In the genomic region with DNA sequence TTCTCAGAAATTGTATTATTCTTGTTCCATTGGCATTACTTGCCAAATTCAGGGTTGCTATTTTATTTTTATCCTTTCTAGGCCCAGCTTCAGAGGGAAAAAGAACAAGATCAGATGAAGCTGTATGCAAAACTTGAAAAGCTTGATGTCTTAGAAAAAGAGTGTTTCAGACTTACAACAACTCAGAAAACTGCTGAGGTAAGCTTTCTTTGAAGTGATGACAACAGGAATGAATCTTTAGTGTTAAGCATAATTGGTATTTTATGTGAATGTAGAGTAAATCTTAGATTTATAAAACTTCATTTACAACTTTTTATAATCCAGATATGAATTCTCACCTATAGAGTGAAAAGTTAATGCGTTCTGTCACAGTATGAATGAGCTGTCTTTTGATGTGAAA, we compare ENCODE assay signal across 2 cellular contexts.
TF ChIP-seq lines count a peak whose summit lies in the region.

No MANE protein-coding gene starts in this region.

TF ChIP-seq in IMR-90, 13 proteins besides CTCF, POLR2A, EP300 and RAD21:
- TF ChIP-seq CEBPB (IDR thresholded peaks at IDR 0.05; ENCODE audit: low read depth, low read length) (no peak), ELK1 (IDR thresholded peaks at IDR 0.05; ENCODE audit: borderline replicate concordance, low read depth, low read length) (no peak), MAFK (IDR thresholded peaks at IDR 0.05; ENCODE audit: low read depth, low read length) (peak; percentile 98)

TF ChIP-seq in H1, 55 proteins besides CTCF, POLR2A, EP300 and RAD21:
- TF ChIP-seq NRF1 (IDR thresholded peaks at IDR 0.05; ENCODE audit: low read depth, low read length) (no peak), MAFK (IDR thresholded peaks at IDR 0.05; ENCODE audit: low read depth, low read length) (peak; percentile 88)
